12 cellular contexts compared by ENCODE assay signal in the genomic region with DNA sequence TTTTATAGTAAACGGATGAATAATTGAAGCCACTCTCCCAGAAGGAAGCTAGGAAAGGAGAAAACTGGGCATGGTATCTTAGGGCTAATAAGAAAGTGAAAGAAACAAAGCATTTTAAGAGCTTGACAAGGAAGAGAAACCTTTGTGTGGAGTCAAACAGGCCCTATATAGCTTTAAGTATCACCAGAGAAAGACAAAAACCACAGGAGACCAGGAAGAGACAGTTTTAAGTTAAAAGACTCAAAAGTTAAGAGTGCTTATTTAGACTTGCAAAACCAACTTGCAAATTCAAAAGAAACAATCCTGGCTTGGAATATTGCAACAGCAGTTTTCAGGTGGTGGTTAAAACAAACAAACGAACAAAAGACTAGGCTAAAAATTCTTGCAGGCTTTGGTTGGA. TPM values are rescaled to one million over a fixed set of nuclear protein-coding genes. Genes with fewer than 3 reads are reported as not detected.
DNase-seq lines count a peak whose midpoint lies in the region; ATAC-seq and TF ChIP-seq lines count a peak whose summit lies in the region.
"Had no signal": no experiment of that assay in that cellular context is flagged by ENCODE, and none has a peak within 500 bp of the region (broad histone marks: within the 10 kb centered on the region; RNA-seq: fewer than 3 reads in every experiment).

No MANE protein-coding gene starts in this region.

- H3K27me3 ChIP-seq in BLaER1 (no peaks in the 10 kb centered on the region), colonic mucosa (no peaks in the 10 kb centered on the region), right cardiac atrium (ENCODE audit: control insufficient read depth, insufficient read depth) (no peaks in the 10 kb centered on the region)
- H3K27me3 ChIP-seq: esophagus muscularis mucosa had no signal

- ATAC-seq in GM18873 (IDR thresholded peaks at IDR 0.05; ENCODE audit: low FRiP score, unreplicated experiment) (peak; percentile 36), HG03175 (IDR thresholded peaks at IDR 0.05; ENCODE audit: unreplicated experiment) (peak; percentile 31), right cardiac atrium (no peak)
- ATAC-seq: psoas muscle, SK-N-SH treated with all-trans-retinoic acid at 6 μM for 48 hours had no signal

- H3K4me3 ChIP-seq in BLaER1 (no peak overlapping the region), colonic mucosa (no peak overlapping the region), right cardiac atrium (ENCODE audit: low read length) (no peak overlapping the region)
- H3K4me3 ChIP-seq: esophagus muscularis mucosa, psoas muscle had no signal

- peaks cover 30% of the 10 kb centered on the region for H3K4me1 ChIP-seq in BLaER1
- H3K4me1 ChIP-seq in colonic mucosa, result peaks cover 5% of the 10 kb centered on the region
- no peaks in the 10 kb centered on the region for H3K4me1 ChIP-seq in right cardiac atrium (ENCODE audit: control insufficient read depth, insufficient read depth, low read length)

- DNase-seq in colonic mucosa, result no peak
- DNase-seq in DMS53 treated with DMSO at 0.1 percent for 48 hours (lab: John Stamatoyannopoulos, UW; ENCODE audit: unreplicated experiment), result no peak
- DNase-seq in iPS-NIHi7 (ENCODE audit: extremely low spot score), result no peak
- no peak for DNase-seq in DMS 273 (lab: John Stamatoyannopoulos, UW; ENCODE audit: unreplicated experiment)
- DNase-seq in right cardiac atrium, result no peak
- DNase-seq: NCI-H446 treated with DMSO at 0.1 percent for 48 hours, psoas muscle had no signal

- H3K9ac ChIP-seq in BLaER1, result peak overlapping the region; percentile 48
- peak overlapping the region in 1 of 2 donors; percentile 93 for H3K9ac ChIP-seq in colonic mucosa (ENCODE audit: low read depth in 2 of 2, low read length in 2 of 2)

- no peak for TF ChIP-seq CTCF in colonic mucosa (IDR thresholded peaks at IDR 0.05)

- peaks cover 11% of the 10 kb centered on the region; the same call in 1 of the 2 replicates for H3K36me3 ChIP-seq in BLaER1
- H3K36me3 ChIP-seq in colonic mucosa, result no peaks in the 10 kb centered on the region
- H3K36me3 ChIP-seq: esophagus muscularis mucosa had no signal

- H3K9me3 ChIP-seq in BLaER1 (no peaks in the 10 kb centered on the region), colonic mucosa (no peaks in the 10 kb centered on the region), right cardiac atrium (ENCODE audit: control insufficient read depth, low read length) (no peaks in the 10 kb centered on the region)
- H3K9me3 ChIP-seq: esophagus muscularis mucosa, psoas muscle had no signal

- H3K4me2 ChIP-seq in BLaER1, result peak overlapping the region; percentile 77

- H3K27ac ChIP-seq in BLaER1 (0 out of 2 replicates have a peak overlapping the region, but pooled peaks have one; percentile 35), colonic mucosa (peak overlapping the region; percentile 92), right cardiac atrium (ENCODE audit: low read length) (no peak overlapping the region)
- H3K27ac ChIP-seq: esophagus muscularis mucosa, psoas muscle had no signal

- WGBS in right cardiac atrium, result 84% methylated on average over 2 of the region's 2 CpGs

- intact Hi-C loops in colonic mucosa (cut with DNase I) (no loop called here), right cardiac atrium (cut with DNase I) (no loop called here)

- peaks cover 28% of the 10 kb centered on the region; the same call in 1 of the 2 replicates for H4K20me1 ChIP-seq in BLaER1

RNA-seq across cellular contexts. Expression of gene PAK1, which starts 3.4 kb away (rescaled TPM):
- total RNA-seq in colonic mucosa, result 100 to 1,000 TPM; 104 to 123 TPM
- total RNA-seq in right cardiac atrium, result 10 to 100 TPM; 15.6 to 19.5 (median 17.2) TPM
- 7.1 TPM for polyA plus RNA-seq in right cardiac atrium

Comparison
In these comparisons a context has a peak if more than half of its experiments do, and no peak if none do; other contexts are left out.
1. ATAC-seq: peak in GM18873 (single experiment) and HG03175 (single experiment); none in right cardiac atrium (0 of 2).
2. RNA of gene PAK1, which starts 3.4 kb away (total RNA-seq): 104 to 123 TPM in colonic mucosa; 15.6 to 19.5 TPM in right cardiac atrium; every median in the first group is over 4 times any median in the second.